Comparison of ENCODE assay signal across 18 cellular contexts in the genomic region with DNA sequence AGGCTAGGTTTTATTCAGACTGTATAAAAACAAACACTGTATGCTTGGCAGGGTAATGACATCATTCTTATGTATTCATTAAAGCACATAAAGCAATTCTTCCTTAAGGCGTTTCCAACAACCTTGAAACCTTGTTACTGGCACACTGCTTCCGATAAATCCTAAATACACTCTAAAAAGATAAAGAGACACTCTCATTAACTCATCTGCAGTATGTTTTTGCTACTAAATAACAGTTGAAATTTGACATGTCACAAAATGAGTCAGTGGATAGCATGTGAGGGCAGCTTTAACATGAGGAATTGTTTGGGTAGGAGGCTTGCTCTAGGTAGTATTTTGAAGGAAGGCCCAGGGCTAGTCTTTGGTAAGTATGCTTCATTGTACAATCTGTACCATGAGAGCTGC. TPM values are rescaled to one million over a fixed set of nuclear protein-coding genes. Genes with fewer than 3 reads are reported as not detected.
A peak's percentile ranks its signal among the peaks of the same experiment; 100 is the strongest.
DNase-seq lines count a peak whose midpoint lies in the region; ATAC-seq, FAIRE-seq and TF ChIP-seq lines count a peak whose summit lies in the region.
"Had no signal": no experiment of that assay in that cellular context is flagged by ENCODE, and none has a peak within 500 bp of the region (broad histone marks: within the 10 kb centered on the region; RNA-seq: fewer than 3 reads in every experiment).

No MANE protein-coding gene starts in this region.

- 20 to 26% methylated on average over 2 of the region's 2 CpGs for WGBS in pancreas, 2 donors

- no peaks in the 10 kb centered on the region for H3K27me3 ChIP-seq in PC-3 (ENCODE audit: low read length)
- H3K27me3 ChIP-seq in endothelial cell of umbilical vein (ENCODE audit: control insufficient read depth in 2 of 2, insufficient read depth in 2 of 2, low read length in 2 of 2), result no peaks in the 10 kb centered on the region
- no peaks in the 10 kb centered on the region for H3K27me3 ChIP-seq in pancreas
- H3K27me3 ChIP-seq: BLaER1, esophagus muscularis mucosa, tibial nerve had no signal

- no peaks in the 10 kb centered on the region for H3K9me2 ChIP-seq in PC-3 (replicated peaks; ENCODE audit: low read length)

- no peaks in the 10 kb centered on the region for H3K79me2 ChIP-seq in PC-3 (ENCODE audit: low read length)
- H3K79me2 ChIP-seq in endothelial cell of umbilical vein (ENCODE audit: control insufficient read depth, insufficient read depth, low read length), result no peaks in the 10 kb centered on the region

- no peak overlapping the region for H3K4me3 ChIP-seq in PC-3 (ENCODE audit: low read length)
- H3K4me3 ChIP-seq in endothelial cell of umbilical vein (replicated peaks in 1 of 3; ENCODE audit: insufficient read depth in 1 of 3, low read depth in 1 of 3, low read length in 3 of 3), result no peak overlapping the region
- no peak overlapping the region for H3K4me3 ChIP-seq in pancreas
- H3K4me3 ChIP-seq: BLaER1, esophagus muscularis mucosa, tibial nerve had no signal

- H3K9me3 Mint-ChIP-seq in stimulated activated memory B cell treated with anti-CD40 and anti-IgM and Interleukin-4, amounts not matched to agents 10 μg/mL and 1 μg/mL and 100 μg/mL, for 72 hours, result no peaks in the 10 kb centered on the region
- H3K9me3 Mint-ChIP-seq: activated T-helper 2 cell treated with anti-CD3 and anti-CD28 coated beads, Interferon-gamma antibody, Interleukin-2, Interleukin-4, amounts not matched to agents 10 μg/mL and 5 μg/mL and 100 μg/mL, durations not matched to agents 14 hours and 24 hours and 36 hours had no signal

- H3K4me2 ChIP-seq in PC-3 (ENCODE audit: low read length) (no peak overlapping the region), endothelial cell of umbilical vein (ENCODE audit: insufficient read depth, low read length) (no peak overlapping the region)
- H3K4me2 ChIP-seq: BLaER1 had no signal

- TF ChIP-seq CTCF in PC-3 (conservative IDR thresholded peaks at IDR 0.05; ENCODE audit: low read depth, low read length), result no peak
- no peak for TF ChIP-seq CTCF in endothelial cell of umbilical vein (IDR thresholded peaks at IDR 0.05; ENCODE audit: extremely low read depth in 1 of 2, insufficient read depth in 1 of 2, low read depth in 1 of 2, low read length in 2 of 2)
- no peak for TF ChIP-seq CTCF in pancreas (IDR thresholded peaks at IDR 0.05)

- no peaks in the 10 kb centered on the region for H3K9me1 ChIP-seq in endothelial cell of umbilical vein (replicated peaks; ENCODE audit: control insufficient read depth, extremely low read depth, insufficient read depth, low read length)

- H3K4me1 Mint-ChIP-seq in stimulated activated memory B cell treated with anti-CD40 and anti-IgM and Interleukin-4, amounts not matched to agents 10 μg/mL and 1 μg/mL and 100 μg/mL, for 72 hours, result no peaks in the 10 kb centered on the region

- H3K9me3 ChIP-seq in PC-3 (ENCODE audit: low read length) (no peaks in the 10 kb centered on the region), endothelial cell of umbilical vein (replicated peaks; ENCODE audit: control insufficient read depth, insufficient read depth, low read length) (no peaks in the 10 kb centered on the region), pancreas (no peaks in the 10 kb centered on the region)
- H3K9me3 ChIP-seq: BLaER1, esophagus muscularis mucosa, tibial nerve had no signal

- TF ChIP-seq POLR2A in endothelial cell of umbilical vein (IDR thresholded peaks at IDR 0.05; ENCODE audit: low read depth, low read length), result no peak

- no peaks in the 10 kb centered on the region for H3F3A ChIP-seq in PC-3 (ENCODE audit: low read length, unreplicated experiment)

- H4K20me1 ChIP-seq in PC-3 (ENCODE audit: low read length) (no peaks in the 10 kb centered on the region), endothelial cell of umbilical vein (replicated peaks; ENCODE audit: control insufficient read depth, extremely low read depth, insufficient read depth, low read length) (no peaks in the 10 kb centered on the region)
- H4K20me1 ChIP-seq: BLaER1 had no signal

- H3K36me3 Mint-ChIP-seq in stimulated activated memory B cell treated with anti-CD40 and anti-IgM and Interleukin-4, amounts not matched to agents 10 μg/mL and 1 μg/mL and 100 μg/mL, for 72 hours, result peaks cover 12% of the 10 kb centered on the region

- BruUV-seq in PC-3 (replicated peaks; lab: Mats Ljungman, UMichigan), result no TSS peak
- no TSS peak for BruUV-seq in endothelial cell of umbilical vein (replicated peaks; lab: Mats Ljungman, UMichigan)

- H3K27ac Mint-ChIP-seq in stimulated activated memory B cell treated with anti-CD40 and anti-IgM and Interleukin-4, amounts not matched to agents 10 μg/mL and 1 μg/mL and 100 μg/mL, for 72 hours, result no peak overlapping the region
- H3K27ac Mint-ChIP-seq: activated T-helper 2 cell treated with anti-CD3 and anti-CD28 coated beads, Interferon-gamma antibody, Interleukin-2, Interleukin-4, amounts not matched to agents 10 μg/mL and 5 μg/mL and 100 μg/mL, durations not matched to agents 14 hours and 24 hours and 36 hours had no signal

- FAIRE-seq in endothelial cell of umbilical vein (lab: Jason Lieb, UNC) (no peak), pancreas (lab: Jason Lieb, UNC) (no peak)
- FAIRE-seq: GM19239 had no signal

- DNase-seq in Caki2 (ENCODE audit: low read depth), result peak; percentile 38
- no peak for DNase-seq in PC-3
- DNase-seq in endothelial cell of umbilical vein (ENCODE audit: low read depth, low spot score), result peak; percentile 42
- DNase-seq in pancreas, result no peak
- no peak for DNase-seq in left ventricle myocardium superior
- DNase-seq: activated CD4-positive, CD25-positive, alpha-beta regulatory T cell; DND-41; KG1; NCI-H1105; T-helper 2 cell had no signal

- H3K27me3 Mint-ChIP-seq in stimulated activated memory B cell treated with anti-CD40 and anti-IgM and Interleukin-4, amounts not matched to agents 10 μg/mL and 1 μg/mL and 100 μg/mL, for 72 hours, result no peaks in the 10 kb centered on the region

- CTCF ChIA-PET in PC-3 (lab: Charles Lee), result no interaction called here
- CTCF ChIA-PET in endothelial cell of umbilical vein (lab: Charles Lee), result interaction anchor here (0.6 to 2.1 kb wide), 3 partner anchors 11 to 35 kb away, joined by 3 to 7 read pairs (median 3); no protein-coding TSS in a partner anchor

- no peaks in the 10 kb centered on the region for H3K4me1 ChIP-seq in PC-3 (ENCODE audit: insufficient read depth, low read length)
- no peaks in the 10 kb centered on the region for H3K4me1 ChIP-seq in endothelial cell of umbilical vein (ENCODE audit: control insufficient read depth, extremely low read depth, insufficient read depth, low read length)
- H3K4me1 ChIP-seq in pancreas, result peaks cover 0 to 11% (median 6%) of the 10 kb centered on the region in 3 donors
- H3K4me1 ChIP-seq: BLaER1, esophagus muscularis mucosa, tibial nerve had no signal

- POLR2A ChIA-PET in PC-3 (lab: Charles Lee; ENCODE audit: unreplicated experiment), result no interaction called here
- POLR2A ChIA-PET in endothelial cell of umbilical vein (lab: Charles Lee), result no interaction called here

- no peak overlapping the region for H3K9ac ChIP-seq in PC-3 (ENCODE audit: low read length)
- no peak overlapping the region for H3K9ac ChIP-seq in endothelial cell of umbilical vein (replicated peaks; ENCODE audit: extremely low read depth, insufficient read depth, low read length)
- H3K9ac ChIP-seq: BLaER1 had no signal

- H3K27ac ChIP-seq in PC-3 (ENCODE audit: low read length) (no peak overlapping the region), endothelial cell of umbilical vein (ENCODE audit: insufficient read depth, low read depth, low read length) (no peak overlapping the region), pancreas (peak overlapping the region in 1 of 4 donors; percentile 43)
- H3K27ac ChIP-seq: BLaER1, esophagus muscularis mucosa, tibial nerve had no signal

- peak; percentile 22; the same call in 1 of the 2 replicates for ATAC-seq in PC-3
- peak; percentile 77 to 90 (median 85) for ATAC-seq in pancreas
- ATAC-seq in left ventricle myocardium superior, result no peak
- ATAC-seq in stimulated activated memory B cell treated with anti-CD40 and anti-IgM and Interleukin-4, amounts not matched to agents 10 μg/mL and 1 μg/mL and 100 μg/mL, for 72 hours, result no peak
- ATAC-seq in HG03354 (IDR thresholded peaks at IDR 0.05; ENCODE audit: poor library complexity, severe bottlenecking, unreplicated experiment), result no peak
- ATAC-seq: Right ventricle myocardium inferior had no signal

- dilution Hi-C loops in endothelial cell of umbilical vein (cut with MboI; ENCODE audit: extremely low pct_ligation_motif_present, low sequenced_read_pairs), result no loop called here

- intact Hi-C loops in PC-3 (cut with micrococcal nuclease) (no loop called here), endothelial cell of umbilical vein (cut with micrococcal nuclease) (no loop called here), pancreas (cut with DNase I) (no loop called here), left ventricle myocardium superior (cut with micrococcal nuclease) (no loop called here)

- H3K36me3 ChIP-seq in PC-3 (ENCODE audit: low read depth, low read length) (peaks cover 4% of the 10 kb centered on the region), endothelial cell of umbilical vein (ENCODE audit: control insufficient read depth in 2 of 2, extremely low read depth in 1 of 2, insufficient read depth in 2 of 2, low read length in 2 of 2) (peaks cover 4 to 15% of the 10 kb centered on the region in 2 experiments), pancreas (peaks cover 0 to 19% (median 9%) of the 10 kb centered on the region in 3 donors)

- no peak overlapping the region for H2AFZ ChIP-seq in PC-3 (ENCODE audit: low read length)
- no peak overlapping the region for H2AFZ ChIP-seq in endothelial cell of umbilical vein (ENCODE audit: low read depth, low read length)

- in situ Hi-C loops in Caki2 (cut with HindIII; ENCODE audit: low pct_unique_long_range_greater_than_20kb, low sequenced_read_pairs), result no loop called here

- H3K4me3 Mint-ChIP-seq in stimulated activated memory B cell treated with anti-CD40 and anti-IgM and Interleukin-4, amounts not matched to agents 10 μg/mL and 1 μg/mL and 100 μg/mL, for 72 hours, result no peak overlapping the region

RNA-seq across cellular contexts. Expression of a gene that starts 13.7 kb away (rescaled TPM):
- total RNA-seq in Caki2 (2014; rRNA removed; shearing (Covaris generic); ENCODE audit: low replicate concordance), result 64.4 and 88.2 TPM in 2 replicates
- total RNA-seq in PC-3 (2014; rRNA removed) (17.6 and 24.1 TPM in 2 replicates), endothelial cell of umbilical vein (73.7 and 90.0 TPM in 2 replicates), pancreas (10 to 100 TPM; 27.0 to 41.6 (median 34.8) TPM), left ventricle myocardium superior (26.6 TPM)
- polyA plus RNA-seq in endothelial cell of umbilical vein (78.7 and 82.7 TPM in 2 replicates), pancreas (10 to 100 TPM in 1 of 2 donors, 1 to 10 TPM in 1; 5.6 to 13.9 TPM)
- polyA plus RNA-seq in endothelial cell of umbilical vein (2011; cell fraction: cytosol; rRNA removed), result 66.0 and 69.5 TPM in 2 replicates
- 42.0 and 58.0 TPM in 2 replicates for polyA plus RNA-seq in endothelial cell of umbilical vein (2011; cell fraction: nucleus; rRNA removed)
- 106 and 124 TPM in 2 replicates for polyA plus RNA-seq in endothelial cell of umbilical vein (2012)
- 136 and 172 TPM in 2 replicates for polyA minus RNA-seq in endothelial cell of umbilical vein
- polyA minus RNA-seq in endothelial cell of umbilical vein (2011; cell fraction: cytosol; rRNA and poly(A)+ RNA removed), result 24.1 TPM
- polyA minus RNA-seq in endothelial cell of umbilical vein (2011; cell fraction: nucleus; rRNA and poly(A)+ RNA removed), result 56.3 and 60.3 TPM in 2 replicates

RNA-seq across cellular contexts. Expression of a gene that starts 13.9 kb away (rescaled TPM):
- 0.17 and 2.6 TPM in 2 replicates for total RNA-seq in Caki2 (2014; rRNA removed; shearing (Covaris generic); ENCODE audit: low replicate concordance)
- total RNA-seq in PC-3 (2014; rRNA removed), result not detected in 2 replicates
- total RNA-seq in endothelial cell of umbilical vein, result 0.30 and 0.49 TPM in 2 replicates
- polyA plus RNA-seq in endothelial cell of umbilical vein, result 0.13 and 0.21 TPM in 2 replicates
- 0.14 and 0.25 TPM in 2 replicates for polyA plus RNA-seq in endothelial cell of umbilical vein (2011; cell fraction: cytosol; rRNA removed)
- 0.55 and 0.76 TPM in 2 replicates for polyA plus RNA-seq in endothelial cell of umbilical vein (2011; cell fraction: nucleus; rRNA removed)
- polyA plus RNA-seq in endothelial cell of umbilical vein (2012), result 0.52 and 0.83 TPM in 2 replicates
- polyA minus RNA-seq in endothelial cell of umbilical vein, result 1.3 and 2.0 TPM in 2 replicates
- polyA minus RNA-seq in endothelial cell of umbilical vein (2011; cell fraction: cytosol; rRNA and poly(A)+ RNA removed), result not detected
- 3.7 and 4.2 TPM in 2 replicates for polyA minus RNA-seq in endothelial cell of umbilical vein (2011; cell fraction: nucleus; rRNA and poly(A)+ RNA removed)
- total RNA-seq in pancreas, result 1 to 10 TPM; 1.7 to 6.6 (median 3.7) TPM
- under 1 TPM; 0.57 to 0.99 TPM for polyA plus RNA-seq in pancreas
- not detected for total RNA-seq in left ventricle myocardium superior
- total RNA-seq: activated T-helper 2 cell treated with anti-CD3 and anti-CD28 coated beads, Interferon-gamma antibody, Interleukin-2, Interleukin-4, amounts not matched to agents 10 μg/mL and 5 μg/mL and 100 μg/mL, durations not matched to agents 14 hours and 24 hours and 36 hours had no signal

Comparison
In these comparisons a context has a peak if more than half of its experiments do, and no peak if none do; other contexts are left out.
1. DNase-seq: peak in Caki2 (single experiment) and endothelial cell of umbilical vein (single experiment); none in PC-3 (single experiment), pancreas (0 of 6) and left ventricle myocardium superior (single experiment).
2. ATAC-seq: peak in PC-3 (single experiment) and pancreas (4 of 4); none in left ventricle myocardium superior (single experiment), stimulated activated memory B cell treated with anti-CD40 and anti-IgM and Interleukin-4, amounts not matched to agents 10 μg/mL and 1 μg/mL and 100 μg/mL, for 72 hours (single experiment) and HG03354 (single experiment).